In the genomic region with DNA sequence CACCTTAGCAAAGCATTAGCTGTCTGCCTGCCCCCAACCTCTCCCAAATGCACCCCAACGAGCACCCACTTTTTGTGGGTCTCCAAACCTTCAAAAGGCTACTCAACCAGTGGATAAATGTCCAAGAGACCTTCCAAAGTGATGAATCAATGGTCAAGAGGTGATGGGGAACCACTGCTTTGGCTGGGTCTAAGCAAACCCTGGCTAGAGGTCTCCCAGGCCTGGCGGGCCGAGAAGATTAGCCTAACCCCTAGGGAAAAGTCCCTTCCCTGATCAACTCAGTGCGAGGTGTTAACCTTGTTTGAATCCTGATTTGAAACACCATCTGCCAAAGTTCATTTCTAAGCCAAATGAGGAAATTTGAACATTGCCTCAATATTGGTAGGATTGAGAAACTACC, we compare ENCODE assay signal across 28 cellular contexts.
"Had no signal": no experiment of that assay in that cellular context is flagged by ENCODE, and none has a peak within 500 bp of the region (broad histone marks: within the 10 kb centered on the region; RNA-seq: fewer than 3 reads in every experiment).

No MANE protein-coding gene starts in this region.

- H3K36me3 ChIP-seq: left ventricle myocardium inferior, neural progenitor cell, pancreas, prostate gland, suprapubic skin, thoracic aorta, tibial artery, upper lobe of right lung had no signal

- H3K9me3 ChIP-seq: left ventricle myocardium inferior, pancreas, prostate gland, suprapubic skin, thoracic aorta, tibial artery, upper lobe of right lung had no signal

- H3K4me3 ChIP-seq: hepatocyte, left ventricle myocardium inferior, lung, neural progenitor cell, pancreas, prostate gland, skin epidermis, suprapubic skin, thoracic aorta, tibial artery, upper lobe of right lung had no signal

- H3K4me3 Mint-ChIP-seq: mesothelial cell of epicardium; naive B cell; natural killer cell; nephron progenitor cell; neural progenitor cell; stimulated activated effector memory CD8-positive, alpha-beta T cell treated with anti-CD3 and anti-CD28 coated beads, Interleukin-12 subunit alpha, Interleukin-12 subunit beta, amount 100 ng/mL, for 72 hours; stimulated activated naive CD8-positive, alpha-beta T cell treated with anti-CD3 and anti-CD28 coated beads, Interleukin-15, Interleukin-2, amounts not matched to agents 100 ng/mL and 50 ng/mL, for 24 hours had no signal

- H3K36me3 Mint-ChIP-seq: mesothelial cell of epicardium; natural killer cell; neural progenitor cell; stimulated activated effector memory CD8-positive, alpha-beta T cell treated with anti-CD3 and anti-CD28 coated beads, Interleukin-12 subunit alpha, Interleukin-12 subunit beta, amount 100 ng/mL, for 72 hours had no signal

- H2AFZ ChIP-seq: hepatocyte, neural progenitor cell had no signal

- DNase-seq: islet precursor cell; left ventricle myocardium inferior; mesendoderm; naive B cell; natural killer cell; nephron progenitor cell; pancreas; posterior cingulate gyrus; retina; right cardiac atrium; stimulated activated CD4-positive, alpha-beta T cell treated with anti-CD3 and anti-CD28 coated beads, Interleukin-12 subunit alpha, Interleukin-12 subunit beta, amount 100 ng/mL, for 4 hours; stimulated activated CD4-positive, alpha-beta T cell treated with anti-CD3 and anti-CD28 coated beads, Interleukin-15, amount 100 ng/mL, for 24 hours; stimulated activated CD4-positive, alpha-beta T cell treated with anti-CD3 and anti-CD28 coated beads, Interleukin-2, amount 100 ng/mL, for 24 hours; stimulated activated CD4-positive, alpha-beta T cell treated with anti-CD3 and anti-CD28 coated beads, Interleukin-4, amount 100 ng/mL, for 24 hours; stimulated activated naive CD4-positive, alpha-beta T cell; tibial artery; trophoblast cell; upper lobe of right lung had no signal

- H3K9ac ChIP-seq: neural progenitor cell had no signal

- H3K9me3 Mint-ChIP-seq: mesothelial cell of epicardium, nephron progenitor cell had no signal

- H3K27ac Mint-ChIP-seq: mesothelial cell of epicardium; naive B cell; natural killer cell; nephron progenitor cell; neural progenitor cell; stimulated activated effector memory CD8-positive, alpha-beta T cell treated with anti-CD3 and anti-CD28 coated beads, Interleukin-12 subunit alpha, Interleukin-12 subunit beta, amount 100 ng/mL, for 72 hours; stimulated activated naive CD8-positive, alpha-beta T cell treated with anti-CD3 and anti-CD28 coated beads, Interleukin-15, Interleukin-2, amounts not matched to agents 100 ng/mL and 50 ng/mL, for 24 hours had no signal

- H3K4me1 Mint-ChIP-seq: natural killer cell; nephron progenitor cell; stimulated activated effector memory CD8-positive, alpha-beta T cell treated with anti-CD3 and anti-CD28 coated beads, Interleukin-12 subunit alpha, Interleukin-12 subunit beta, amount 100 ng/mL, for 72 hours had no signal

- H3K27ac ChIP-seq: hepatocyte, left ventricle myocardium inferior, neural progenitor cell, pancreas, prostate gland, skin epidermis, suprapubic skin, thoracic aorta, tibial artery, upper lobe of right lung had no signal

- H3K4me1 ChIP-seq: pancreas, prostate gland had no signal

- H3K4me2 ChIP-seq: hepatocyte, neural progenitor cell had no signal
